In the genomic region with DNA sequence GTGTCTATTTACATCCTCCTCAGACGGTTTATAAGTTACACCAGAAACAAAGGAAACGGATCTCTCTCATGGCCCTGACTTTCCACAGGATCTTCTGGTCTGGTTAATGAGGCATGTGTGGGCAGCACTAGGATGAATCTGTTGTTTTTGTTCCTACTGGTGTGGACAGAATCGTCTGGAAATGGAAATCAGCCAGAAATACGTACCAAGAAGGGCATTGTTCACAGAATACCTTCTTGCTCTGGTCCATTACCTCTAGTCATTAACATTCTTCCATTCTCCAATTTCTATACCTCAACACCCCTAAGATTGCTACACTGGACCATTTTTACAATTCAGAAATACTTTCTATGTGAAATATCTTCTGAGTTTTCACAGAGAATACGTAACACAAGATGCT, we compare ENCODE assay signal across 24 cellular contexts.
"Had no signal": no experiment of that assay in that cellular context is flagged by ENCODE, and none has a peak within 500 bp of the region (broad histone marks: within the 10 kb centered on the region; RNA-seq: fewer than 3 reads in every experiment).

No MANE protein-coding gene starts in this region.

- H3K9me3 Mint-ChIP-seq: central memory CD8-positive, alpha-beta T cell; naive thymus-derived CD4-positive, alpha-beta T cell; stimulated activated memory B cell treated with anti-CD40 and anti-IgM and Interleukin-4, amounts not matched to agents 10 μg/mL and 1 μg/mL and 100 μg/mL, for 72 hours; stimulated activated naive CD8-positive, alpha-beta T cell treated with anti-CD3 and anti-CD28 coated beads, Interleukin-15, Interleukin-2, amounts not matched to agents 100 ng/mL and 50 ng/mL, for 24 hours had no signal

- H3K27me3 ChIP-seq: esophagus squamous epithelium, gastroesophageal sphincter, pancreas, right lobe of liver, testis, tibial nerve, vagina had no signal

- H3K4me3 Mint-ChIP-seq: central memory CD8-positive, alpha-beta T cell; naive thymus-derived CD4-positive, alpha-beta T cell; stimulated activated memory B cell treated with anti-CD40 and anti-IgM and Interleukin-4, amounts not matched to agents 10 μg/mL and 1 μg/mL and 100 μg/mL, for 72 hours; stimulated activated naive CD8-positive, alpha-beta T cell treated with anti-CD3 and anti-CD28 coated beads, Interleukin-15, Interleukin-2, amounts not matched to agents 100 ng/mL and 50 ng/mL, for 24 hours had no signal

- H3K27me3 Mint-ChIP-seq: stimulated activated memory B cell treated with anti-CD40 and anti-IgM and Interleukin-4, amounts not matched to agents 10 μg/mL and 1 μg/mL and 100 μg/mL, for 72 hours had no signal

- H3K27ac ChIP-seq: epithelial cell of prostate, esophagus squamous epithelium, gastroesophageal sphincter, pancreas, right lobe of liver, spleen, testis, tibial nerve, upper lobe of right lung, vagina had no signal

- H3K27ac Mint-ChIP-seq: naive thymus-derived CD4-positive, alpha-beta T cell; progenitor cell of endocrine pancreas; stimulated activated memory B cell treated with anti-CD40 and anti-IgM and Interleukin-4, amounts not matched to agents 10 μg/mL and 1 μg/mL and 100 μg/mL, for 72 hours; stimulated activated naive CD8-positive, alpha-beta T cell treated with anti-CD3 and anti-CD28 coated beads, Interleukin-15, Interleukin-2, amounts not matched to agents 100 ng/mL and 50 ng/mL, for 24 hours had no signal

- H3K36me3 ChIP-seq: esophagus squamous epithelium, gastroesophageal sphincter, pancreas, right lobe of liver, spleen, tibial nerve, upper lobe of right lung, vagina had no signal

- H3K4me1 Mint-ChIP-seq: central memory CD8-positive, alpha-beta T cell; naive thymus-derived CD4-positive, alpha-beta T cell; stimulated activated memory B cell treated with anti-CD40 and anti-IgM and Interleukin-4, amounts not matched to agents 10 μg/mL and 1 μg/mL and 100 μg/mL, for 72 hours had no signal

- H3K9me3 ChIP-seq: esophagus squamous epithelium, gastroesophageal sphincter, pancreas, right lobe of liver, spleen, testis, tibial nerve, upper lobe of right lung, vagina had no signal

- H3K36me3 Mint-ChIP-seq: naive thymus-derived CD4-positive, alpha-beta T cell; stimulated activated memory B cell treated with anti-CD40 and anti-IgM and Interleukin-4, amounts not matched to agents 10 μg/mL and 1 μg/mL and 100 μg/mL, for 72 hours had no signal

- DNase-seq: effector memory CD4-positive, alpha-beta T cell; esophagus squamous epithelium; foreskin fibroblast; head of caudate nucleus; hippocampal formation; left colon; naive thymus-derived CD4-positive, alpha-beta T cell; occipital lobe; pancreas; right lobe of liver; spleen; stimulated activated CD4-positive, alpha-beta T cell treated with anti-CD3 and anti-CD28 coated beads, Interleukin-15, amount 100 ng/mL, for 24 hours; stimulated activated CD4-positive, alpha-beta T cell treated with anti-CD3 and anti-CD28 coated beads, Interleukin-1b, Interleukin-23, amount 100 ng/mL, for 48 hours; stimulated activated CD4-positive, alpha-beta T cell treated with anti-CD3 and anti-CD28 coated beads, Interleukin-4, amount 100 ng/mL, for 24 hours; testis; upper lobe of right lung had no signal

- H3K4me3 ChIP-seq: esophagus squamous epithelium, gastroesophageal sphincter, pancreas, right lobe of liver, spleen, testis, tibial nerve, upper lobe of right lung, vagina had no signal

- H3K4me1 ChIP-seq: esophagus squamous epithelium, gastroesophageal sphincter, right lobe of liver, spleen, testis, tibial nerve, upper lobe of right lung, vagina had no signal

- ATAC-seq: gastroesophageal sphincter; left colon; naive thymus-derived CD4-positive, alpha-beta T cell; pancreas; right lobe of liver; stimulated activated memory B cell treated with anti-CD40 and anti-IgM and Interleukin-4, amounts not matched to agents 10 μg/mL and 1 μg/mL and 100 μg/mL, for 72 hours; upper lobe of right lung had no signal
